ENCODE assay signal across 14 cellular contexts in genomic region chr1:226665505-226666163, GRCh38.
DNase-seq lines count a peak whose midpoint lies in the region; ATAC-seq, FAIRE-seq and TF ChIP-seq lines count a peak whose summit lies in the region.
"Had no signal": no experiment of that assay in that cellular context is flagged by ENCODE, and none has a peak within 500 bp of the region (broad histone marks: within the 10 kb centered on the region; RNA-seq: fewer than 3 reads in every experiment).

No MANE protein-coding gene starts in this region.

- intact Hi-C loops in activated CD4-positive, alpha-beta T cell treated with anti-CD3 and anti-CD28 coated beads for 36 hours (cut with DNase I, micrococcal nuclease) = no loop called here
- intact Hi-C loops in kidney (cut with DNase I) = no loop called here

- H3F3A ChIP-seq in smooth muscle cell (ENCODE audit: low read depth) = peaks cover 33% of the 10 kb centered on the region

- TF ChIP-seq CTCF in kidney (IDR thresholded peaks at IDR 0.05; ENCODE audit: borderline replicate concordance, extremely low read depth, insufficient read depth) = no peak
- TF ChIP-seq CTCF in smooth muscle cell (IDR thresholded peaks at IDR 0.05; ENCODE audit: borderline replicate concordance, insufficient read depth, poor library complexity, severe bottlenecking) = no peak

- H3K4me3 ChIP-seq in kidney (ENCODE audit: low read length in 2 of 2) = no peak overlapping the region
- no peak overlapping the region for H3K4me3 ChIP-seq in smooth muscle cell
- H3K4me3 ChIP-seq: adrenal gland had no signal

- peaks cover 10% of the 10 kb centered on the region for H3K4me1 Mint-ChIP-seq in activated CD4-positive, alpha-beta T cell treated with anti-CD3 and anti-CD28 coated beads for 36 hours
- peaks cover 69% of the 10 kb centered on the region for H3K4me1 Mint-ChIP-seq in activated CD4-positive, alpha-beta memory T cell treated with anti-CD3 and anti-CD28 coated beads, Interleukin-2, amount 10 ng/mL, durations not matched to agents 7 days and 5 days

- H3K9me3 ChIP-seq in kidney (ENCODE audit: control insufficient read depth in 1 of 2, low read length in 2 of 2) (no peaks in the 10 kb centered on the region), smooth muscle cell (replicated peaks; ENCODE audit: low read depth) (no peaks in the 10 kb centered on the region)
- H3K9me3 ChIP-seq: adrenal gland had no signal

- no peaks in the 10 kb centered on the region for H3K27me3 ChIP-seq in smooth muscle cell (ENCODE audit: low read depth)
- H3K27me3 ChIP-seq: adrenal gland had no signal

- H3K27ac ChIP-seq in kidney (ENCODE audit: low read depth in 2 of 2, low read length in 2 of 2) (peak overlapping the region; percentile 63 to 87), smooth muscle cell (ENCODE audit: low read depth) (peak overlapping the region; percentile 95)

- peaks cover 8% of the 10 kb centered on the region for H3K36me3 Mint-ChIP-seq in activated CD4-positive, alpha-beta T cell treated with anti-CD3 and anti-CD28 coated beads for 36 hours (ENCODE audit: low read depth)
- H3K36me3 Mint-ChIP-seq in activated CD4-positive, alpha-beta memory T cell treated with anti-CD3 and anti-CD28 coated beads, Interleukin-2, amount 10 ng/mL, durations not matched to agents 7 days and 5 days (ENCODE audit: low read depth) = peaks cover 23% of the 10 kb centered on the region

- ATAC-seq in activated CD4-positive, alpha-beta T cell treated with anti-CD3 and anti-CD28 coated beads for 36 hours = no peak
- ATAC-seq in HG02588 (IDR thresholded peaks at IDR 0.05; ENCODE audit: unreplicated experiment) = no peak

- H3K9me3 Mint-ChIP-seq in activated CD4-positive, alpha-beta T cell treated with anti-CD3 and anti-CD28 coated beads for 36 hours (ENCODE audit: low read depth) = no peaks in the 10 kb centered on the region
- H3K9me3 Mint-ChIP-seq in activated CD4-positive, alpha-beta memory T cell treated with anti-CD3 and anti-CD28 coated beads, Interleukin-2, amount 10 ng/mL, durations not matched to agents 7 days and 5 days = no peaks in the 10 kb centered on the region

- H3K27me3 Mint-ChIP-seq in activated CD4-positive, alpha-beta T cell treated with anti-CD3 and anti-CD28 coated beads for 36 hours = no peaks in the 10 kb centered on the region
- no peaks in the 10 kb centered on the region for H3K27me3 Mint-ChIP-seq in activated CD4-positive, alpha-beta memory T cell treated with anti-CD3 and anti-CD28 coated beads, Interleukin-2, amount 10 ng/mL, durations not matched to agents 7 days and 5 days

- peak overlapping the region; percentile 29 for H3K4me3 Mint-ChIP-seq in activated CD4-positive, alpha-beta T cell treated with anti-CD3 and anti-CD28 coated beads for 36 hours
- no peak overlapping the region for H3K4me3 Mint-ChIP-seq in activated CD4-positive, alpha-beta memory T cell treated with anti-CD3 and anti-CD28 coated beads, Interleukin-2, amount 10 ng/mL, durations not matched to agents 7 days and 5 days

- 98% methylated on average over 17 of the region's 17 CpGs for WGBS in smooth muscle cell (ENCODE audit: low lambda C conversion rate)

- H3K36me3 ChIP-seq in kidney (ENCODE audit: control insufficient read depth in 1 of 2, insufficient read depth in 2 of 2, low read length in 2 of 2) = no peaks in the 10 kb centered on the region
- H3K36me3 ChIP-seq in smooth muscle cell (ENCODE audit: low read depth) = no peaks in the 10 kb centered on the region
- H3K36me3 ChIP-seq: adrenal gland had no signal

- FAIRE-seq in kidney (lab: Jason Lieb, UNC) = no peak
- FAIRE-seq: A204.1 had no signal

- CTCF ChIA-PET in activated CD4-positive, alpha-beta T cell treated with anti-CD3 and anti-CD28 coated beads for 36 hours (lab: Charles Lee) = interaction anchor here (0.6 to 5.3 kb wide), 5 partner anchors 11 to 57 kb away, joined by 3 to 43 read pairs (median 4); no protein-coding TSS in a partner anchor
- CTCF ChIA-PET in activated CD4-positive, alpha-beta memory T cell treated with anti-CD3 and anti-CD28 coated beads, Interleukin-2, amount 10 ng/mL, durations not matched to agents 7 days and 5 days (lab: Charles Lee) = no interaction called here

- peaks cover 40% of the 10 kb centered on the region for H3K79me2 ChIP-seq in smooth muscle cell (ENCODE audit: low read depth)

- peak overlapping the region; percentile 86 for H3K27ac Mint-ChIP-seq in activated CD4-positive, alpha-beta T cell treated with anti-CD3 and anti-CD28 coated beads for 36 hours
- H3K27ac Mint-ChIP-seq in activated CD4-positive, alpha-beta memory T cell treated with anti-CD3 and anti-CD28 coated beads, Interleukin-2, amount 10 ng/mL, durations not matched to agents 7 days and 5 days = peak overlapping the region; percentile 29

- H3K9ac ChIP-seq in kidney (ENCODE audit: low read length in 2 of 2) (no peak overlapping the region), smooth muscle cell (ENCODE audit: low read depth) (no peak overlapping the region)

- no peak overlapping the region for H3K4me2 ChIP-seq in smooth muscle cell

- no peak for DNase-seq in activated CD4-positive, alpha-beta T cell treated with anti-CD3 and anti-CD28 coated beads for 36 hours
- no peak for DNase-seq in activated CD4-positive, alpha-beta T cell treated with anti-CD3 and anti-CD28 coated beads for 1 hour
- no peak for DNase-seq in activated CD4-positive, alpha-beta memory T cell treated with anti-CD3 and anti-CD28 coated beads, Interleukin-2, amount 10 ng/mL, durations not matched to agents 7 days and 5 days
- DNase-seq in kidney (peak; percentile 61), smooth muscle cell (lab: John Stamatoyannopoulos, UW; ENCODE audit: unreplicated experiment) (no peak), cerebellar cortex (ENCODE audit: low spot score) (no peak), A172 (ENCODE audit: low spot score) (no peak)
- DNase-seq: activated CD4-positive, alpha-beta T cell treated with anti-CD3 and anti-CD28 coated beads for 48 hours; adrenal gland; DMS79 treated with DMSO at 0.1 percent for 48 hours; MV-4-11; NCI-H510A treated with DMSO at 0.1 percent for 48 hours had no signal

- POLR2A ChIA-PET in activated CD4-positive, alpha-beta T cell treated with anti-CD3 and anti-CD28 coated beads for 36 hours (lab: Charles Lee) = no interaction called here
- POLR2A ChIA-PET in activated CD4-positive, alpha-beta memory T cell treated with anti-CD3 and anti-CD28 coated beads, Interleukin-2, amount 10 ng/mL, durations not matched to agents 7 days and 5 days (lab: Charles Lee) = interaction anchor here (0.9 to 8.5 kb wide), 2 partner anchors 12 to 216 kb away, joined by 3 to 113 read pairs; no protein-coding TSS in a partner anchor

- no peaks in the 10 kb centered on the region for H4K20me1 ChIP-seq in smooth muscle cell (ENCODE audit: low read depth)

- no peak overlapping the region for H2AFZ ChIP-seq in smooth muscle cell (ENCODE audit: low read depth)

- H3K4me1 ChIP-seq in kidney (ENCODE audit: control insufficient read depth in 1 of 2, insufficient read depth in 1 of 2, low read depth in 1 of 2, low read length in 2 of 2) (peaks cover 35 to 43% of the 10 kb centered on the region in 2 donors), smooth muscle cell (ENCODE audit: low read depth) (peaks cover 29% of the 10 kb centered on the region)
